ENCODE assay signal across 2 cellular contexts in the genomic region with DNA sequence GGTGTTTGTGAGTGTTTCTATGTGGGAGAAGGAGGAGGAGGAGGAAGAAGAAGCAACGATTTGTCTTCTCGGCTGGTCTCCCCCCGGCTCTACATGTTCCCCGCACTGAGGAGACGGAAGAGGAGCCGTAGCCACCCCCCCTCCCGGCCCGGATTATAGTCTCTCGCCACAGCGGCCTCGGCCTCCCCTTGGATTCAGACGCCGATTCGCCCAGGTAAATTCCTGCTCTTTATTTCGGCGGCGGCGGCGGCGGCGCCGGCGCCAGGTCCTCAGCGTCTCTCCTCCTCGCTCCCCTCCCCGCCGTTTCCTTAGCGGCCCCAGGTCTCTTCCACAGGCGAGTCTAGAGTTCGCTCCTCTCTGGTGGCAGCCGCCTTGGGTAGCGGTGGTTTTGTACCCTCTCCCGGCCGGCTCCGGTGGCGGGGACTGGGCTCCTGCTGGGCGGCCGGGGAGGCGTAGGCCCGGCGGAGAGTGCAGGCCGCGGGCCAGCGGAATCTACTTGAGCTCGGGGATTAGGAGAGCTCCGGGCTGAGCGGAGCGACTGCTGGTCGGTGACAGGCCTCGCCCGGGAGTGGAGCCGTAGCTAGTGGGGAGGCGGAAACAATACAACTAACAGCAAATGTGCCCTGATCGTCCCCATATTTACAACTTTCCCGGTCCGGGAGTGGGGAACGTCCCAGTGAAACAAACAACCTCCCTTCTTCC.
TF ChIP-seq lines count a peak whose summit lies in the region.

No MANE protein-coding gene starts in this region.

TF ChIP-seq in HEK293, 187 proteins besides CTCF, POLR2A, EP300 and RAD21 (continued from another document and continues in another):
- TF ChIP-seq, protein P1, sequence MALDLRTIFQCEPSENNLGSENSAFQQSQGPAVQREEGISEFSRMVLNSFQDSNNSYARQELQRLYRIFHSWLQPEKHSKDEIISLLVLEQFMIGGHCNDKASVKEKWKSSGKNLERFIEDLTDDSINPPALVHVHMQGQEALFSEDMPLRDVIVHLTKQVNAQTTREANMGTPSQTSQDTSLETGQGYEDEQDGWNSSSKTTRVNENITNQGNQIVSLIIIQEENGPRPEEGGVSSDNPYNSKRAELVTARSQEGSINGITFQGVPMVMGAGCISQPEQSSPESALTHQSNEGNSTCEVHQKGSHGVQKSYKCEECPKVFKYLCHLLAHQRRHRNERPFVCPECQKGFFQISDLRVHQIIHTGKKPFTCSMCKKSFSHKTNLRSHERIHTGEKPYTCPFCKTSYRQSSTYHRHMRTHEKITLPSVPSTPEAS (tag by site-specific recombination; IDR thresholded peaks at IDR 0.05): no peak; the same call in 1 of the 2 replicates
- TF ChIP-seq, protein P2, sequence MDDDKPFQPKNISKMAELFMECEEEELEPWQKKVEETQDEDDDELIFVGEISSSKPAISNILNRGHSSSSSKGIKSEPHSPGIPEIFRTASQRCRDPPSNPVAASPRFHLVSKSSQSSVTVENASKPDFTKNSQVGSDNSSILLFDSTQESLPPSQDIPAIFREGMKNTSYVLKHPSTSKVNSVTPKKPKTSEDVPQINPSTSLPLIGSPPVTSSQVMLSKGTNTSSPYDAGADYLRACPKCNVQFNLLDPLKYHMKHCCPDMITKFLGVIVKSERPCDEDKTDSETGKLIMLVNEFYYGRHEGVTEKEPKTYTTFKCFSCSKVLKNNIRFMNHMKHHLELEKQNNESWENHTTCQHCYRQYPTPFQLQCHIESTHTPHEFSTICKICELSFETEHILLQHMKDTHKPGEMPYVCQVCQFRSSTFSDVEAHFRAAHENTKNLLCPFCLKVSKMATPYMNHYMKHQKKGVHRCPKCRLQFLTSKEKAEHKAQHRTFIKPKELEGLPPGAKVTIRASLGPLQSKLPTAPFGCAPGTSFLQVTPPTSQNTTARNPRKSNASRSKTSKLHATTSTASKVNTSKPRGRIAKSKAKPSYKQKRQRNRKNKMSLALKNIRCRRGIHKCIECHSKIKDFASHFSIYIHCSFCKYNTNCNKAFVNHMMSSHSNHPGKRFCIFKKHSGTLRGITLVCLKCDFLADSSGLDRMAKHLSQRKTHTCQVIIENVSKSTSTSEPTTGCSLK (tag by site-specific recombination; IDR thresholded peaks at IDR 0.05): no peak
- no peak for TF ChIP-seq ZNF654 (tag by site-specific recombination; IDR thresholded peaks at IDR 0.05; ENCODE audit: low read depth)
- peak; percentile 34; the same call in 1 of the 2 replicates for TF ChIP-seq GLIS1 (tag by site-specific recombination; IDR thresholded peaks at IDR 0.05)
- TF ChIP-seq ZNF747 (tag by site-specific recombination; IDR thresholded peaks at IDR 0.05): no peak
- TF ChIP-seq ZXDB (tag by site-specific recombination; IDR thresholded peaks at IDR 0.05): peak; percentile 79
- TF ChIP-seq, protein P3, sequence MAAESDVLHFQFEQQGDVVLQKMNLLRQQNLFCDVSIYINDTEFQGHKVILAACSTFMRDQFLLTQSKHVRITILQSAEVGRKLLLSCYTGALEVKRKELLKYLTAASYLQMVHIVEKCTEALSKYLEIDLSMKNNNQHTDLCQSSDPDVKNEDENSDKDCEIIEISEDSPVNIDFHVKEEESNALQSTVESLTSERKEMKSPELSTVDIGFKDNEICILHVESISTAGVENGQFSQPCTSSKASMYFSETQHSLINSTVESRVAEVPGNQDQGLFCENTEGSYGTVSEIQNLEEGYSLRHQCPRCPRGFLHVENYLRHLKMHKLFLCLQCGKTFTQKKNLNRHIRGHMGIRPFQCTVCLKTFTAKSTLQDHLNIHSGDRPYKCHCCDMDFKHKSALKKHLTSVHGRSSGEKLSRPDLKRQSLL (tag by site-specific recombination; IDR thresholded peaks at IDR 0.05): no peak
- no peak for TF ChIP-seq ZNF610 (tag by site-specific recombination; IDR thresholded peaks at IDR 0.05; ENCODE audit: borderline replicate concordance)
- TF ChIP-seq ZNF114 (tag by site-specific recombination; IDR thresholded peaks at IDR 0.05): no peak
- no peak for TF ChIP-seq ZNF596 (tag by site-specific recombination; IDR thresholded peaks at IDR 0.05)
- TF ChIP-seq ZNF341 (tag by site-specific recombination; IDR thresholded peaks at IDR 0.05; ENCODE audit: low read depth): peak; percentile 99
- TF ChIP-seq MZF1 (tag by site-specific recombination; IDR thresholded peaks at IDR 0.05; ENCODE audit: borderline replicate concordance): peak; percentile 77
- no peak; the same call in 1 of the 2 replicates for TF ChIP-seq ZNF76 (tag by site-specific recombination; IDR thresholded peaks at IDR 0.05; ENCODE audit: borderline replicate concordance, low read depth)
- TF ChIP-seq, protein P4, sequence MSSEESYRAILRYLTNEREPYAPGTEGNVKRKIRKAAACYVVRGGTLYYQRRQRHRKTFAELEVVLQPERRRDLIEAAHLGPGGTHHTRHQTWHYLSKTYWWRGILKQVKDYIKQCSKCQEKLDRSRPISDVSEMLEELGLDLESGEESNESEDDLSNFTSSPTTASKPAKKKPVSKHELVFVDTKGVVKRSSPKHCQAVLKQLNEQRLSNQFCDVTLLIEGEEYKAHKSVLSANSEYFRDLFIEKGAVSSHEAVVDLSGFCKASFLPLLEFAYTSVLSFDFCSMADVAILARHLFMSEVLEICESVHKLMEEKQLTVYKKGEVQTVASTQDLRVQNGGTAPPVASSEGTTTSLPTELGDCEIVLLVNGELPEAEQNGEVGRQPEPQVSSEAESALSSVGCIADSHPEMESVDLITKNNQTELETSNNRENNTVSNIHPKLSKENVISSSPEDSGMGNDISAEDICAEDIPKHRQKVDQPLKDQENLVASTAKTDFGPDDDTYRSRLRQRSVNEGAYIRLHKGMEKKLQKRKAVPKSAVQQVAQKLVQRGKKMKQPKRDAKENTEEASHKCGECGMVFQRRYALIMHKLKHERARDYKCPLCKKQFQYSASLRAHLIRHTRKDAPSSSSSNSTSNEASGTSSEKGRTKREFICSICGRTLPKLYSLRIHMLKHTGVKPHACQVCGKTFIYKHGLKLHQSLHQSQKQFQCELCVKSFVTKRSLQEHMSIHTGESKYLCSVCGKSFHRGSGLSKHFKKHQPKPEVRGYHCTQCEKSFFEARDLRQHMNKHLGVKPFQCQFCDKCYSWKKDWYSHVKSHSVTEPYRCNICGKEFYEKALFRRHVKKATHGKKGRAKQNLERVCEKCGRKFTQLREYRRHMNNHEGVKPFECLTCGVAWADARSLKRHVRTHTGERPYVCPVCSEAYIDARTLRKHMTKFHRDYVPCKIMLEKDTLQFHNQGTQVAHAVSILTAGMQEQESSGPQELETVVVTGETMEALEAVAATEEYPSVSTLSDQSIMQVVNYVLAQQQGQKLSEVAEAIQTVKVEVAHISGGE (tag by site-specific recombination; conservative IDR thresholded peaks at IDR 0.05; ENCODE audit: low read depth): peak; percentile 94
- no peak for TF ChIP-seq ZNF302 (tag by site-specific recombination; IDR thresholded peaks at IDR 0.05; ENCODE audit: low read depth)
- peak; percentile 67 for TF ChIP-seq SP2 (tag by site-specific recombination; IDR thresholded peaks at IDR 0.05)

TF ChIP-seq in GM12878, 131 proteins besides CTCF, POLR2A, EP300 and RAD21 (continued from another document and continues in another):
- TF ChIP-seq, protein P5, sequence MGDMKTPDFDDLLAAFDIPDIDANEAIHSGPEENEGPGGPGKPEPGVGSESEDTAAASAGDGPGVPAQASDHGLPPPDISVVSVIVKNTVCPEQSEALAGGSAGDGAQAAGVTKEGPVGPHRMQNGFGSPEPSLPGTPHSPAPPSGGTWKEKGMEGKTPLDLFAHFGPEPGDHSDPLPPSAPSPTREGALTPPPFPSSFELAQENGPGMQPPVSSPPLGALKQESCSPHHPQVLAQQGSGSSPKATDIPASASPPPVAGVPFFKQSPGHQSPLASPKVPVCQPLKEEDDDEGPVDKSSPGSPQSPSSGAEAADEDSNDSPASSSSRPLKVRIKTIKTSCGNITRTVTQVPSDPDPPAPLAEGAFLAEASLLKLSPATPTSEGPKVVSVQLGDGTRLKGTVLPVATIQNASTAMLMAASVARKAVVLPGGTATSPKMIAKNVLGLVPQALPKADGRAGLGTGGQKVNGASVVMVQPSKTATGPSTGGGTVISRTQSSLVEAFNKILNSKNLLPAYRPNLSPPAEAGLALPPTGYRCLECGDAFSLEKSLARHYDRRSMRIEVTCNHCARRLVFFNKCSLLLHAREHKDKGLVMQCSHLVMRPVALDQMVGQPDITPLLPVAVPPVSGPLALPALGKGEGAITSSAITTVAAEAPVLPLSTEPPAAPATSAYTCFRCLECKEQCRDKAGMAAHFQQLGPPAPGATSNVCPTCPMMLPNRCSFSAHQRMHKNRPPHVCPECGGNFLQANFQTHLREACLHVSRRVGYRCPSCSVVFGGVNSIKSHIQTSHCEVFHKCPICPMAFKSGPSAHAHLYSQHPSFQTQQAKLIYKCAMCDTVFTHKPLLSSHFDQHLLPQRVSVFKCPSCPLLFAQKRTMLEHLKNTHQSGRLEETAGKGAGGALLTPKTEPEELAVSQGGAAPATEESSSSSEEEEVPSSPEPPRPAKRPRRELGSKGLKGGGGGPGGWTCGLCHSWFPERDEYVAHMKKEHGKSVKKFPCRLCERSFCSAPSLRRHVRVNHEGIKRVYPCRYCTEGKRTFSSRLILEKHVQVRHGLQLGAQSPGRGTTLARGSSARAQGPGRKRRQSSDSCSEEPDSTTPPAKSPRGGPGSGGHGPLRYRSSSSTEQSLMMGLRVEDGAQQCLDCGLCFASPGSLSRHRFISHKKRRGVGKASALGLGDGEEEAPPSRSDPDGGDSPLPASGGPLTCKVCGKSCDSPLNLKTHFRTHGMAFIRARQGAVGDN (IDR thresholded peaks at IDR 0.05): no peak
- TF ChIP-seq HDGF (IDR thresholded peaks at IDR 0.05) (no peak), SUPT20H (IDR thresholded peaks at IDR 0.05; ENCODE audit: borderline replicate concordance, control insufficient read depth, low read depth, low read length) (no peak), NBN (IDR thresholded peaks at IDR 0.05) (peak; percentile 64), ATF7 (IDR thresholded peaks at IDR 0.05; ENCODE audit: low read depth) (no peak), BACH1 (IDR thresholded peaks at IDR 0.05; ENCODE audit: borderline replicate concordance) (no peak; the same call in 1 of the 2 replicates), POLR2AphosphoS2 (IDR thresholded peaks at IDR 0.05; ENCODE audit: low read depth, low read length) (no peak), KDM1A (IDR thresholded peaks at IDR 0.05; ENCODE audit: borderline replicate concordance) (no peak)
- TF ChIP-seq, protein P6, sequence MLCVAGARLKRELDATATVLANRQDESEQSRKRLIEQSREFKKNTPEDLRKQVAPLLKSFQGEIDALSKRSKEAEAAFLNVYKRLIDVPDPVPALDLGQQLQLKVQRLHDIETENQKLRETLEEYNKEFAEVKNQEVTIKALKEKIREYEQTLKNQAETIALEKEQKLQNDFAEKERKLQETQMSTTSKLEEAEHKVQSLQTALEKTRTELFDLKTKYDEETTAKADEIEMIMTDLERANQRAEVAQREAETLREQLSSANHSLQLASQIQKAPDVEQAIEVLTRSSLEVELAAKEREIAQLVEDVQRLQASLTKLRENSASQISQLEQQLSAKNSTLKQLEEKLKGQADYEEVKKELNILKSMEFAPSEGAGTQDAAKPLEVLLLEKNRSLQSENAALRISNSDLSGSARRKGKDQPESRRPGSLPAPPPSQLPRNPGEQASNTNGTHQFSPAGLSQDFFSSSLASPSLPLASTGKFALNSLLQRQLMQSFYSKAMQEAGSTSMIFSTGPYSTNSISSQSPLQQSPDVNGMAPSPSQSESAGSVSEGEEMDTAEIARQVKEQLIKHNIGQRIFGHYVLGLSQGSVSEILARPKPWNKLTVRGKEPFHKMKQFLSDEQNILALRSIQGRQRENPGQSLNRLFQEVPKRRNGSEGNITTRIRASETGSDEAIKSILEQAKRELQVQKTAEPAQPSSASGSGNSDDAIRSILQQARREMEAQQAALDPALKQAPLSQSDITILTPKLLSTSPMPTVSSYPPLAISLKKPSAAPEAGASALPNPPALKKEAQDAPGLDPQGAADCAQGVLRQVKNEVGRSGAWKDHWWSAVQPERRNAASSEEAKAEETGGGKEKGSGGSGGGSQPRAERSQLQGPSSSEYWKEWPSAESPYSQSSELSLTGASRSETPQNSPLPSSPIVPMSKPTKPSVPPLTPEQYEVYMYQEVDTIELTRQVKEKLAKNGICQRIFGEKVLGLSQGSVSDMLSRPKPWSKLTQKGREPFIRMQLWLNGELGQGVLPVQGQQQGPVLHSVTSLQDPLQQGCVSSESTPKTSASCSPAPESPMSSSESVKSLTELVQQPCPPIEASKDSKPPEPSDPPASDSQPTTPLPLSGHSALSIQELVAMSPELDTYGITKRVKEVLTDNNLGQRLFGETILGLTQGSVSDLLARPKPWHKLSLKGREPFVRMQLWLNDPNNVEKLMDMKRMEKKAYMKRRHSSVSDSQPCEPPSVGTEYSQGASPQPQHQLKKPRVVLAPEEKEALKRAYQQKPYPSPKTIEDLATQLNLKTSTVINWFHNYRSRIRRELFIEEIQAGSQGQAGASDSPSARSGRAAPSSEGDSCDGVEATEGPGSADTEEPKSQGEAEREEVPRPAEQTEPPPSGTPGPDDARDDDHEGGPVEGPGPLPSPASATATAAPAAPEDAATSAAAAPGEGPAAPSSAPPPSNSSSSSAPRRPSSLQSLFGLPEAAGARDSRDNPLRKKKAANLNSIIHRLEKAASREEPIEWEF (IDR thresholded peaks at IDR 0.05; ENCODE audit: insufficient replicate concordance, low read depth, low read length): no peak
- TF ChIP-seq, protein P7, sequence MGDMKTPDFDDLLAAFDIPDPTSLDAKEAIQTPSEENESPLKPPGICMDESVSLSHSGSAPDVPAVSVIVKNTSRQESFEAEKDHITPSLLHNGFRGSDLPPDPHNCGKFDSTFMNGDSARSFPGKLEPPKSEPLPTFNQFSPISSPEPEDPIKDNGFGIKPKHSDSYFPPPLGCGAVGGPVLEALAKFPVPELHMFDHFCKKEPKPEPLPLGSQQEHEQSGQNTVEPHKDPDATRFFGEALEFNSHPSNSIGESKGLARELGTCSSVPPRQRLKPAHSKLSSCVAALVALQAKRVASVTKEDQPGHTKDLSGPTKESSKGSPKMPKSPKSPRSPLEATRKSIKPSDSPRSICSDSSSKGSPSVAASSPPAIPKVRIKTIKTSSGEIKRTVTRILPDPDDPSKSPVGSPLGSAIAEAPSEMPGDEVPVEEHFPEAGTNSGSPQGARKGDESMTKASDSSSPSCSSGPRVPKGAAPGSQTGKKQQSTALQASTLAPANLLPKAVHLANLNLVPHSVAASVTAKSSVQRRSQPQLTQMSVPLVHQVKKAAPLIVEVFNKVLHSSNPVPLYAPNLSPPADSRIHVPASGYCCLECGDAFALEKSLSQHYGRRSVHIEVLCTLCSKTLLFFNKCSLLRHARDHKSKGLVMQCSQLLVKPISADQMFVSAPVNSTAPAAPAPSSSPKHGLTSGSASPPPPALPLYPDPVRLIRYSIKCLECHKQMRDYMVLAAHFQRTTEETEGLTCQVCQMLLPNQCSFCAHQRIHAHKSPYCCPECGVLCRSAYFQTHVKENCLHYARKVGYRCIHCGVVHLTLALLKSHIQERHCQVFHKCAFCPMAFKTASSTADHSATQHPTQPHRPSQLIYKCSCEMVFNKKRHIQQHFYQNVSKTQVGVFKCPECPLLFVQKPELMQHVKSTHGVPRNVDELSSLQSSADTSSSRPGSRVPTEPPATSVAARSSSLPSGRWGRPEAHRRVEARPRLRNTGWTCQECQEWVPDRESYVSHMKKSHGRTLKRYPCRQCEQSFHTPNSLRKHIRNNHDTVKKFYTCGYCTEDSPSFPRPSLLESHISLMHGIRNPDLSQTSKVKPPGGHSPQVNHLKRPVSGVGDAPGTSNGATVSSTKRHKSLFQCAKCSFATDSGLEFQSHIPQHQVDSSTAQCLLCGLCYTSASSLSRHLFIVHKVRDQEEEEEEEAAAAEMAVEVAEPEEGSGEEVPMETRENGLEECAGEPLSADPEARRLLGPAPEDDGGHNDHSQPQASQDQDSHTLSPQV (IDR thresholded peaks at IDR 0.05): no peak
- TF ChIP-seq, protein P8, sequence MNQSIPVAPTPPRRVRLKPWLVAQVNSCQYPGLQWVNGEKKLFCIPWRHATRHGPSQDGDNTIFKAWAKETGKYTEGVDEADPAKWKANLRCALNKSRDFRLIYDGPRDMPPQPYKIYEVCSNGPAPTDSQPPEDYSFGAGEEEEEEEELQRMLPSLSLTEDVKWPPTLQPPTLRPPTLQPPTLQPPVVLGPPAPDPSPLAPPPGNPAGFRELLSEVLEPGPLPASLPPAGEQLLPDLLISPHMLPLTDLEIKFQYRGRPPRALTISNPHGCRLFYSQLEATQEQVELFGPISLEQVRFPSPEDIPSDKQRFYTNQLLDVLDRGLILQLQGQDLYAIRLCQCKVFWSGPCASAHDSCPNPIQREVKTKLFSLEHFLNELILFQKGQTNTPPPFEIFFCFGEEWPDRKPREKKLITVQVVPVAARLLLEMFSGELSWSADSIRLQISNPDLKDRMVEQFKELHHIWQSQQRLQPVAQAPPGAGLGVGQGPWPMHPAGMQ (IDR thresholded peaks at IDR 0.05; ENCODE audit: borderline replicate concordance): no peak
